1 cellular context compared by ENCODE assay signal in the genomic region with DNA sequence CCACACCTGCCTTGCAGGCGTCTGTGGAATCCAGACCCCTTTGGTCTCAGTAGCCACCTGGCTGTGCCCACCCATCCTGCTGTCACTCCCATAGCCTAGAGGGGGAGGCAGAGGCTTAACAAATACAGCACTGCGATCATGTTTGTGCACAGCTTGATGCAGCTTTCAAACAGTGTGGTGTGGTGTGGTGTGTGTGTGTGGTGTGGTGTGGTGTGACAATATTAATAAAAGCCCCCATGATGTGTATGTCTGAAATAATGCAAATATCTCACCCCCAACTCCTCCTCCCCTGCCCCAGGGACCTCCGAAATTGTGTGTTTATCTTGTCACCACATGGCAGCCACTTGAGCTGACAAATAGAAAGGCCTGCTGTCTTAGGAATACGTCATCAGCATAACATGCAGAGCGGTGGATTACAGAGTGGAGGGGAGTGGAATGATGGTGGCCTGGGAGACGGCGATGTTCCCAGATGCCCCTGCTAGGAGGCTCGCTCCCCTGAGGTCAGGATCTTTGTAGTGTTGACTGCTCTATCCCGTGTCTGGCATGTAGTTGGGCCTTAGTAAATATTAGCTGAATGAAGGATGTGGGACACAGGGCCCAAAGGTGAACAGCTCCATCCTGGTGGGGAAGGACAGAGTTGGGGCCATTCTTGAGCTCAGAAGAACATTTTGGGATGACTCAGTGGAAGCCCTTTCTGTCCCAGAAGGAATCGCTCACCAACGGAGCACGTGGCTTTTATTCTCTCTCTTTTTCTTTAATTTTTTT.
A peak's percentile ranks its signal among the peaks of the same experiment; 100 is the strongest.
TF ChIP-seq lines count a peak whose summit lies in the region.

No MANE protein-coding gene starts in this region.

TF ChIP-seq in K562, 482 proteins besides CTCF, POLR2A, EP300 and RAD21 (continues in another document):
- TF ChIP-seq TFAP4 (CRISPR knock-in tag; IDR thresholded peaks at IDR 0.05; ENCODE audit: borderline replicate concordance) (peak; percentile 50; the same call in 1 of the 2 replicates), HDAC1 (IDR thresholded peaks at IDR 0.05) (peak in 1 of 2 experiments; percentile 39; a peak in 1 of 4 replicates), ZBTB7A (IDR thresholded peaks at IDR 0.05; ENCODE audit: borderline replicate concordance, control insufficient read depth, low read depth, low read length) (peak; percentile 41; the same call in 1 of the 2 replicates), SMAD1 (IDR thresholded peaks at IDR 0.05; ENCODE audit: low read depth, low read length, partially characterized antibody) (no peak), E2F3 (CRISPR knock-in tag; IDR thresholded peaks at IDR 0.05) (no peak), HNRNPK (IDR thresholded peaks at IDR 0.05; ENCODE audit: low read depth, low read length, poor library complexity, severe bottlenecking) (no peak), SMAD4 (CRISPR knock-in tag; conservative IDR thresholded peaks at IDR 0.05) (no peak), MEIS2 (IDR thresholded peaks at IDR 0.05; ENCODE audit: partially characterized antibody) (peak; percentile 43), ZZZ3 (IDR thresholded peaks at IDR 0.05) (no peak), STAT5A (IDR thresholded peaks at IDR 0.05; ENCODE audit: borderline replicate concordance, low read length) (no peak), PHB (CRISPR knock-in tag; IDR thresholded peaks at IDR 0.05) (no peak), HIVEP1 (CRISPR knock-in tag; IDR thresholded peaks at IDR 0.05) (no peak), MGA (IDR thresholded peaks at IDR 0.05) (0 out of 2 replicates have a peak, but pooled peaks have one; percentile 12), ZNF140 (CRISPR knock-in tag; IDR thresholded peaks at IDR 0.05) (no peak), SPI1 (IDR thresholded peaks at IDR 0.05; ENCODE audit: borderline replicate concordance, low read depth, low read length) (no peak), EP400 (IDR thresholded peaks at IDR 0.05) (peak; percentile 57; the same call in 1 of the 2 replicates), CBX2 (IDR thresholded peaks at IDR 0.05; ENCODE audit: insufficient read depth, low read length, poor library complexity, severe bottlenecking) (no peak), HNRNPLL (IDR thresholded peaks at IDR 0.05; ENCODE audit: low read depth, low read length, poor library complexity, severe bottlenecking) (no peak), ZBTB17 (CRISPR knock-in tag; IDR thresholded peaks at IDR 0.05) (no peak), C11orf30 (IDR thresholded peaks at IDR 0.05; ENCODE audit: low read depth) (peak; percentile 7; the same call in 1 of the 2 replicates), ZNF584 (CRISPR knock-in tag; IDR thresholded peaks at IDR 0.05; ENCODE audit: low read depth) (no peak), ZNF316 (IDR thresholded peaks at IDR 0.05) (peak; percentile 51; the same call in 1 of the 2 replicates), SMARCA4 (IDR thresholded peaks at IDR 0.05) (no peak), FOXK2 (conservative IDR thresholded peaks at IDR 0.05 in 1 of 2, IDR thresholded peaks at IDR 0.05 in 1 of 2; ENCODE audit: low read depth in 2 of 2) (peak; percentile 67 to 76; a peak in 3 of 4 replicates), ATF1 (CRISPR knock-in tag; IDR thresholded peaks at IDR 0.05) (no peak), ATF1 (tag; IDR thresholded peaks at IDR 0.05) (peak; percentile 84), ZNF41 (CRISPR knock-in tag; conservative IDR thresholded peaks at IDR 0.05) (no peak), PTTG1 (tag; IDR thresholded peaks at IDR 0.05; ENCODE audit: low read depth) (no peak), ZNF384 (IDR thresholded peaks at IDR 0.05; ENCODE audit: low read depth, low read length) (peak; percentile 51; the same call in 1 of the 2 replicates), FUS (optimal IDR thresholded peaks at IDR 0.05; ENCODE audit: low read depth, low read length) (no peak), SMC3 (conservative IDR thresholded peaks at IDR 0.05; ENCODE audit: insufficient read depth, low read depth, low read length) (0 out of 2 replicates have a peak, but pooled peaks have one; percentile 7), CBX8 (IDR thresholded peaks at IDR 0.05; ENCODE audit: borderline replicate concordance, extremely low read depth, low read depth, low read length, poor library complexity, severe bottlenecking) (no peak), ATF7 (IDR thresholded peaks at IDR 0.05) (peak; percentile 91), CREB1 (IDR thresholded peaks at IDR 0.05) (no peak), CREB1 (CRISPR knock-in tag; IDR thresholded peaks at IDR 0.05) (0 out of 2 replicates have a peak, but pooled peaks have one; percentile 20)
- TF ChIP-seq, protein P1, sequence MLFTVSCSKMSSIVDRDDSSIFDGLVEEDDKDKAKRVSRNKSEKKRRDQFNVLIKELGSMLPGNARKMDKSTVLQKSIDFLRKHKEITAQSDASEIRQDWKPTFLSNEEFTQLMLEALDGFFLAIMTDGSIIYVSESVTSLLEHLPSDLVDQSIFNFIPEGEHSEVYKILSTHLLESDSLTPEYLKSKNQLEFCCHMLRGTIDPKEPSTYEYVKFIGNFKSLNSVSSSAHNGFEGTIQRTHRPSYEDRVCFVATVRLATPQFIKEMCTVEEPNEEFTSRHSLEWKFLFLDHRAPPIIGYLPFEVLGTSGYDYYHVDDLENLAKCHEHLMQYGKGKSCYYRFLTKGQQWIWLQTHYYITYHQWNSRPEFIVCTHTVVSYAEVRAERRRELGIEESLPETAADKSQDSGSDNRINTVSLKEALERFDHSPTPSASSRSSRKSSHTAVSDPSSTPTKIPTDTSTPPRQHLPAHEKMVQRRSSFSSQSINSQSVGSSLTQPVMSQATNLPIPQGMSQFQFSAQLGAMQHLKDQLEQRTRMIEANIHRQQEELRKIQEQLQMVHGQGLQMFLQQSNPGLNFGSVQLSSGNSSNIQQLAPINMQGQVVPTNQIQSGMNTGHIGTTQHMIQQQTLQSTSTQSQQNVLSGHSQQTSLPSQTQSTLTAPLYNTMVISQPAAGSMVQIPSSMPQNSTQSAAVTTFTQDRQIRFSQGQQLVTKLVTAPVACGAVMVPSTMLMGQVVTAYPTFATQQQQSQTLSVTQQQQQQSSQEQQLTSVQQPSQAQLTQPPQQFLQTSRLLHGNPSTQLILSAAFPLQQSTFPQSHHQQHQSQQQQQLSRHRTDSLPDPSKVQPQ (CRISPR knock-in tag; IDR thresholded peaks at IDR 0.05; ENCODE audit: borderline replicate concordance): no peak
- TF ChIP-seq, protein P2, sequence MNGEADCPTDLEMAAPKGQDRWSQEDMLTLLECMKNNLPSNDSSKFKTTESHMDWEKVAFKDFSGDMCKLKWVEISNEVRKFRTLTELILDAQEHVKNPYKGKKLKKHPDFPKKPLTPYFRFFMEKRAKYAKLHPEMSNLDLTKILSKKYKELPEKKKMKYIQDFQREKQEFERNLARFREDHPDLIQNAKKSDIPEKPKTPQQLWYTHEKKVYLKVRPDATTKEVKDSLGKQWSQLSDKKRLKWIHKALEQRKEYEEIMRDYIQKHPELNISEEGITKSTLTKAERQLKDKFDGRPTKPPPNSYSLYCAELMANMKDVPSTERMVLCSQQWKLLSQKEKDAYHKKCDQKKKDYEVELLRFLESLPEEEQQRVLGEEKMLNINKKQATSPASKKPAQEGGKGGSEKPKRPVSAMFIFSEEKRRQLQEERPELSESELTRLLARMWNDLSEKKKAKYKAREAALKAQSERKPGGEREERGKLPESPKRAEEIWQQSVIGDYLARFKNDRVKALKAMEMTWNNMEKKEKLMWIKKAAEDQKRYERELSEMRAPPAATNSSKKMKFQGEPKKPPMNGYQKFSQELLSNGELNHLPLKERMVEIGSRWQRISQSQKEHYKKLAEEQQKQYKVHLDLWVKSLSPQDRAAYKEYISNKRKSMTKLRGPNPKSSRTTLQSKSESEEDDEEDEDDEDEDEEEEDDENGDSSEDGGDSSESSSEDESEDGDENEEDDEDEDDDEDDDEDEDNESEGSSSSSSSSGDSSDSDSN (IDR thresholded peaks at IDR 0.05; ENCODE audit: borderline replicate concordance in 1 of 2, low read depth in 2 of 2, low read length in 2 of 2): no peak
- TF ChIP-seq, protein P3, sequence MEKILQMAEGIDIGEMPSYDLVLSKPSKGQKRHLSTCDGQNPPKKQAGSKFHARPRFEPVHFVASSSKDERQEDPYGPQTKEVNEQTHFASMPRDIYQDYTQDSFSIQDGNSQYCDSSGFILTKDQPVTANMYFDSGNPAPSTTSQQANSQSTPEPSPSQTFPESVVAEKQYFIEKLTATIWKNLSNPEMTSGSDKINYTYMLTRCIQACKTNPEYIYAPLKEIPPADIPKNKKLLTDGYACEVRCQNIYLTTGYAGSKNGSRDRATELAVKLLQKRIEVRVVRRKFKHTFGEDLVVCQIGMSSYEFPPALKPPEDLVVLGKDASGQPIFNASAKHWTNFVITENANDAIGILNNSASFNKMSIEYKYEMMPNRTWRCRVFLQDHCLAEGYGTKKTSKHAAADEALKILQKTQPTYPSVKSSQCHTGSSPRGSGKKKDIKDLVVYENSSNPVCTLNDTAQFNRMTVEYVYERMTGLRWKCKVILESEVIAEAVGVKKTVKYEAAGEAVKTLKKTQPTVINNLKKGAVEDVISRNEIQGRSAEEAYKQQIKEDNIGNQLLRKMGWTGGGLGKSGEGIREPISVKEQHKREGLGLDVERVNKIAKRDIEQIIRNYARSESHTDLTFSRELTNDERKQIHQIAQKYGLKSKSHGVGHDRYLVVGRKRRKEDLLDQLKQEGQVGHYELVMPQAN (IDR thresholded peaks at IDR 0.05; ENCODE audit: borderline replicate concordance): peak; percentile 58; the same call in 1 of the 2 replicates
